In the genomic region with DNA sequence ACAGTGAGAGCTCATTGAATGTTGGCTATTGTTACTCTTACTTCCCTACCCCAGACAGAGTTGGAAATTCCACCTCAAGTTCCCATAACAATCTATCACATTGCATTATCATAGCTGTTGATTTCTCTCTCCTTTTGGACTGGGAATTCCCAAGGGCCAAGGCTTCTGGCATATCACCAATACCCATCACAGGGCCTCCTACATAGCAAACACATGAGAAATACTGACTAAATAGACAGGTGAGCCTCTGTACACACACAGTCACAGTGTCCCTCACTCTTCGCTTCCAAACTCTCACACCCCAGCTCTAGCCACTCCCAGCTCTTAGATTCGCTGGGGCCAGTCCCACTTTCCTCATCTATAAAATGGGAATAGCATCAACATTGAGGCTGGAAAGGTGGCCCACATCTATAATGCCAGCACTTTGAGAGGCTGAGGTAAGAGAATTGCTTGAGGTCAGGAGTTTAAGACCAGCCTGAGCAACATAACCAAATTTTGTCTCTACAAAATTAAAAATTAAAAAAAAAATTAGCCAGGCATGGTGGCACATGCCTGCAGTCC, we compare ENCODE assay signal across 1 cellular context.
A peak's percentile ranks its signal among the peaks of the same experiment; 100 is the strongest.
TF ChIP-seq lines count a peak whose summit lies in the region.

No MANE protein-coding gene starts in this region.

TF ChIP-seq in HepG2, 621 proteins besides CTCF, POLR2A, EP300 and RAD21 (continued from another document and continues in another):
- TF ChIP-seq, protein P1, sequence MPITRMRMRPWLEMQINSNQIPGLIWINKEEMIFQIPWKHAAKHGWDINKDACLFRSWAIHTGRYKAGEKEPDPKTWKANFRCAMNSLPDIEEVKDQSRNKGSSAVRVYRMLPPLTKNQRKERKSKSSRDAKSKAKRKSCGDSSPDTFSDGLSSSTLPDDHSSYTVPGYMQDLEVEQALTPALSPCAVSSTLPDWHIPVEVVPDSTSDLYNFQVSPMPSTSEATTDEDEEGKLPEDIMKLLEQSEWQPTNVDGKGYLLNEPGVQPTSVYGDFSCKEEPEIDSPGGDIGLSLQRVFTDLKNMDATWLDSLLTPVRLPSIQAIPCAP (CRISPR knock-in tag; IDR thresholded peaks at IDR 0.05; ENCODE audit: low read depth): no peak
- TF ChIP-seq MATR3 (CRISPR knock-in tag; IDR thresholded peaks at IDR 0.05) (no peak), ZFX (CRISPR knock-in tag; IDR thresholded peaks at IDR 0.05; ENCODE audit: low read depth) (0 out of 2 replicates have a peak, but pooled peaks have one; percentile 16), ZNF772 (CRISPR knock-in tag; IDR thresholded peaks at IDR 0.05) (no peak), ZNF260 (CRISPR knock-in tag; IDR thresholded peaks at IDR 0.05; ENCODE audit: borderline replicate concordance, low read depth) (no peak), AGO2 (optimal IDR thresholded peaks at IDR 0.05; ENCODE audit: low read depth, low read length) (no peak), FOXP1 (IDR thresholded peaks at IDR 0.05) (no peak), FOXP1 (CRISPR knock-in tag; IDR thresholded peaks at IDR 0.05) (peak; percentile 51; the same call in 1 of the 2 replicates), NFKB2 (CRISPR knock-in tag; IDR thresholded peaks at IDR 0.05; ENCODE audit: borderline replicate concordance) (no peak), FOXJ3 (CRISPR knock-in tag; IDR thresholded peaks at IDR 0.05; ENCODE audit: borderline replicate concordance) (no peak), HDAC2 (CRISPR knock-in tag; IDR thresholded peaks at IDR 0.05) (peak; percentile 26; the same call in 1 of the 2 replicates), FOSL2 (CRISPR knock-in tag; IDR thresholded peaks at IDR 0.05) (peak; percentile 80), RARA (CRISPR knock-in tag; IDR thresholded peaks at IDR 0.05) (peak; percentile 69), RXRB (CRISPR knock-in tag; IDR thresholded peaks at IDR 0.05; ENCODE audit: borderline replicate concordance) (0 out of 2 replicates have a peak, but pooled peaks have one; percentile 33), ARNTL (CRISPR knock-in tag; IDR thresholded peaks at IDR 0.05) (no peak), NKX3-1 (CRISPR knock-in tag; IDR thresholded peaks at IDR 0.05) (no peak), GATAD2A (CRISPR knock-in tag; IDR thresholded peaks at IDR 0.05) (0 out of 2 replicates have a peak, but pooled peaks have one; percentile 32), YEATS4 (CRISPR knock-in tag; IDR thresholded peaks at IDR 0.05; ENCODE audit: borderline replicate concordance) (no peak), RELA (CRISPR knock-in tag; IDR thresholded peaks at IDR 0.05) (0 out of 2 replicates have a peak, but pooled peaks have one; percentile 41), KDM4B (CRISPR knock-in tag; IDR thresholded peaks at IDR 0.05) (no peak), ZNF558 (CRISPR knock-in tag; IDR thresholded peaks at IDR 0.05; ENCODE audit: borderline replicate concordance) (no peak), NFIB (CRISPR knock-in tag; IDR thresholded peaks at IDR 0.05; ENCODE audit: borderline replicate concordance) (no peak), BCL6 (CRISPR knock-in tag; IDR thresholded peaks at IDR 0.05) (peak; percentile 68)
- TF ChIP-seq, protein P2, sequence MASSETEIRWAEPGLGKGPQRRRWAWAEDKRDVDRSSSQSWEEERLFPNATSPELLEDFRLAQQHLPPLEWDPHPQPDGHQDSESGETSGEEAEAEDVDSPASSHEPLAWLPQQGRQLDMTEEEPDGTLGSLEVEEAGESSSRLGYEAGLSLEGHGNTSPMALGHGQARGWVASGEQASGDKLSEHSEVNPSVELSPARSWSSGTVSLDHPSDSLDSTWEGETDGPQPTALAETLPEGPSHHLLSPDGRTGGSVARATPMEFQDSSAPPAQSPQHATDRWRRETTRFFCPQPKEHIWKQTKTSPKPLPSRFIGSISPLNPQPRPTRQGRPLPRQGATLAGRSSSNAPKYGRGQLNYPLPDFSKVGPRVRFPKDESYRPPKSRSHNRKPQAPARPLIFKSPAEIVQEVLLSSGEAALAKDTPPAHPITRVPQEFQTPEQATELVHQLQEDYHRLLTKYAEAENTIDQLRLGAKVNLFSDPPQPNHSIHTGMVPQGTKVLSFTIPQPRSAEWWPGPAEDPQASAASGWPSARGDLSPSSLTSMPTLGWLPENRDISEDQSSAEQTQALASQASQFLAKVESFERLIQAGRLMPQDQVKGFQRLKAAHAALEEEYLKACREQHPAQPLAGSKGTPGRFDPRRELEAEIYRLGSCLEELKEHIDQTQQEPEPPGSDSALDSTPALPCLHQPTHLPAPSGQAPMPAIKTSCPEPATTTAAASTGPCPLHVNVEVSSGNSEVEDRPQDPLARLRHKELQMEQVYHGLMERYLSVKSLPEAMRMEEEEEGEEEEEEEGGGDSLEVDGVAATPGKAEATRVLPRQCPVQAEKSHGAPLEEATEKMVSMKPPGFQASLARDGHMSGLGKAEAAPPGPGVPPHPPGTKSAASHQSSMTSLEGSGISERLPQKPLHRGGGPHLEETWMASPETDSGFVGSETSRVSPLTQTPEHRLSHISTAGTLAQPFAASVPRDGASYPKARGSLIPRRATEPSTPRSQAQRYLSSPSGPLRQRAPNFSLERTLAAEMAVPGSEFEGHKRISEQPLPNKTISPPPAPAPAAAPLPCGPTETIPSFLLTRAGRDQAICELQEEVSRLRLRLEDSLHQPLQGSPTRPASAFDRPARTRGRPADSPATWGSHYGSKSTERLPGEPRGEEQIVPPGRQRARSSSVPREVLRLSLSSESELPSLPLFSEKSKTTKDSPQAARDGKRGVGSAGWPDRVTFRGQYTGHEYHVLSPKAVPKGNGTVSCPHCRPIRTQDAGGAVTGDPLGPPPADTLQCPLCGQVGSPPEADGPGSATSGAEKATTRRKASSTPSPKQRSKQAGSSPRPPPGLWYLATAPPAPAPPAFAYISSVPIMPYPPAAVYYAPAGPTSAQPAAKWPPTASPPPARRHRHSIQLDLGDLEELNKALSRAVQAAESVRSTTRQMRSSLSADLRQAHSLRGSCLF (CRISPR knock-in tag; IDR thresholded peaks at IDR 0.05; ENCODE audit: borderline replicate concordance): no peak
- TF ChIP-seq, protein P3, sequence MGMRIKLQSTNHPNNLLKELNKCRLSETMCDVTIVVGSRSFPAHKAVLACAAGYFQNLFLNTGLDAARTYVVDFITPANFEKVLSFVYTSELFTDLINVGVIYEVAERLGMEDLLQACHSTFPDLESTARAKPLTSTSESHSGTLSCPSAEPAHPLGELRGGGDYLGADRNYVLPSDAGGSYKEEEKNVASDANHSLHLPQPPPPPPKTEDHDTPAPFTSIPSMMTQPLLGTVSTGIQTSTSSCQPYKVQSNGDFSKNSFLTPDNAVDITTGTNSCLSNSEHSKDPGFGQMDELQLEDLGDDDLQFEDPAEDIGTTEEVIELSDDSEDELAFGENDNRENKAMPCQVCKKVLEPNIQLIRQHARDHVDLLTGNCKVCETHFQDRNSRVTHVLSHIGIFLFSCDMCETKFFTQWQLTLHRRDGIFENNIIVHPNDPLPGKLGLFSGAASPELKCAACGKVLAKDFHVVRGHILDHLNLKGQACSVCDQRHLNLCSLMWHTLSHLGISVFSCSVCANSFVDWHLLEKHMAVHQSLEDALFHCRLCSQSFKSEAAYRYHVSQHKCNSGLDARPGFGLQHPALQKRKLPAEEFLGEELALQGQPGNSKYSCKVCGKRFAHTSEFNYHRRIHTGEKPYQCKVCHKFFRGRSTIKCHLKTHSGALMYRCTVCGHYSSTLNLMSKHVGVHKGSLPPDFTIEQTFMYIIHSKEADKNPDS (CRISPR knock-in tag; IDR thresholded peaks at IDR 0.05): no peak
- TF ChIP-seq, protein P4, sequence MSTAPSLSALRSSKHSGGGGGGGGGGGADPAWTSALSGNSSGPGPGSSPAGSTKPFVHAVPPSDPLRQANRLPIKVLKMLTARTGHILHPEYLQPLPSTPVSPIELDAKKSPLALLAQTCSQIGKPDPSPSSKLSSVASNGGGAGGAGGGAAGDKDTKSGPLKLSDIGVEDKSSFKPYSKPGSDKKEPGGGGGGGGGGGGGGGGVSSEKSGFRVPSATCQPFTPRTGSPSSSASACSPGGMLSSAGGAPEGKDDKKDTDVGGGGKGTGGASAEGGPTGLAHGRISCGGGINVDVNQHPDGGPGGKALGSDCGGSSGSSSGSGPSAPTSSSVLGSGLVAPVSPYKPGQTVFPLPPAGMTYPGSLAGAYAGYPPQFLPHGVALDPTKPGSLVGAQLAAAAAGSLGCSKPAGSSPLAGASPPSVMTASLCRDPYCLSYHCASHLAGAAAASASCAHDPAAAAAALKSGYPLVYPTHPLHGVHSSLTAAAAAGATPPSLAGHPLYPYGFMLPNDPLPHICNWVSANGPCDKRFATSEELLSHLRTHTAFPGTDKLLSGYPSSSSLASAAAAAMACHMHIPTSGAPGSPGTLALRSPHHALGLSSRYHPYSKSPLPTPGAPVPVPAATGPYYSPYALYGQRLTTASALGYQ (CRISPR knock-in tag; IDR thresholded peaks at IDR 0.05): peak; percentile 41; the same call in 1 of the 2 replicates
- TF ChIP-seq, protein P5, sequence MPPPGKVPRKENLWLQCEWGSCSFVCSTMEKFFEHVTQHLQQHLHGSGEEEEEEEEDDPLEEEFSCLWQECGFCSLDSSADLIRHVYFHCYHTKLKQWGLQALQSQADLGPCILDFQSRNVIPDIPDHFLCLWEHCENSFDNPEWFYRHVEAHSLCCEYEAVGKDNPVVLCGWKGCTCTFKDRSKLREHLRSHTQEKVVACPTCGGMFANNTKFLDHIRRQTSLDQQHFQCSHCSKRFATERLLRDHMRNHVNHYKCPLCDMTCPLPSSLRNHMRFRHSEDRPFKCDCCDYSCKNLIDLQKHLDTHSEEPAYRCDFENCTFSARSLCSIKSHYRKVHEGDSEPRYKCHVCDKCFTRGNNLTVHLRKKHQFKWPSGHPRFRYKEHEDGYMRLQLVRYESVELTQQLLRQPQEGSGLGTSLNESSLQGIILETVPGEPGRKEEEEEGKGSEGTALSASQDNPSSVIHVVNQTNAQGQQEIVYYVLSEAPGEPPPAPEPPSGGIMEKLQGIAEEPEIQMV (CRISPR knock-in tag; IDR thresholded peaks at IDR 0.05; ENCODE audit: low read depth): no peak
- TF ChIP-seq, protein P6, sequence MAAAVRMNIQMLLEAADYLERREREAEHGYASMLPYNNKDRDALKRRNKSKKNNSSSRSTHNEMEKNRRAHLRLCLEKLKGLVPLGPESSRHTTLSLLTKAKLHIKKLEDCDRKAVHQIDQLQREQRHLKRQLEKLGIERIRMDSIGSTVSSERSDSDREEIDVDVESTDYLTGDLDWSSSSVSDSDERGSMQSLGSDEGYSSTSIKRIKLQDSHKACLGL (CRISPR knock-in tag; IDR thresholded peaks at IDR 0.05): no peak
- TF ChIP-seq, protein P7, sequence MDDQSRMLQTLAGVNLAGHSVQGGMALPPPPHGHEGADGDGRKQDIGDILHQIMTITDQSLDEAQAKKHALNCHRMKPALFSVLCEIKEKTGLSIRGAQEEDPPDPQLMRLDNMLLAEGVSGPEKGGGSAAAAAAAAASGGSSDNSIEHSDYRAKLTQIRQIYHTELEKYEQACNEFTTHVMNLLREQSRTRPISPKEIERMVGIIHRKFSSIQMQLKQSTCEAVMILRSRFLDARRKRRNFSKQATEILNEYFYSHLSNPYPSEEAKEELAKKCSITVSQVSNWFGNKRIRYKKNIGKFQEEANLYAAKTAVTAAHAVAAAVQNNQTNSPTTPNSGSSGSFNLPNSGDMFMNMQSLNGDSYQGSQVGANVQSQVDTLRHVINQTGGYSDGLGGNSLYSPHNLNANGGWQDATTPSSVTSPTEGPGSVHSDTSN (CRISPR knock-in tag; IDR thresholded peaks at IDR 0.05; ENCODE audit: borderline replicate concordance): no peak
- TF ChIP-seq, protein P8, sequence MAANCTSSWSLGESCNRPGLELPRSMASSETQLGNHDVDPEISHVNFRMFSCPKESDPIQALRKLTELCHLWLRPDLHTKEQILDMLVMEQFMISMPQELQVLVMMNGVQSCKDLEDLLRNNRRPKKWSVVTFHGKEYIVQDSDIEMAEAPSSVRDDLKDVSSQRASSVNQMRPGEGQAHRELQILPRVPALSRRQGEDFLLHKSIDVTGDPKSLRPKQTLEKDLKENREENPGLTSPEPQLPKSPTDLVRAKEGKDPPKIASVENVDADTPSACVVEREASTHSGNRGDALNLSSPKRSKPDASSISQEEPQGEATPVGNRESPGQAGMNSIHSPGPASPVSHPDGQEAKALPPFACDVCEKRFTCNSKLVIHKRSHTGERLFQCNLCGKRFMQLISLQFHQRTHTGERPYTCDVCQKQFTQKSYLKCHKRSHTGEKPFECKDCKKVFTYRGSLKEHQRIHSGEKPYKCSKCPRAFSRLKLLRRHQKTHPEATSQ (CRISPR knock-in tag; IDR thresholded peaks at IDR 0.05; ENCODE audit: borderline replicate concordance): no peak
- TF ChIP-seq, protein P9, sequence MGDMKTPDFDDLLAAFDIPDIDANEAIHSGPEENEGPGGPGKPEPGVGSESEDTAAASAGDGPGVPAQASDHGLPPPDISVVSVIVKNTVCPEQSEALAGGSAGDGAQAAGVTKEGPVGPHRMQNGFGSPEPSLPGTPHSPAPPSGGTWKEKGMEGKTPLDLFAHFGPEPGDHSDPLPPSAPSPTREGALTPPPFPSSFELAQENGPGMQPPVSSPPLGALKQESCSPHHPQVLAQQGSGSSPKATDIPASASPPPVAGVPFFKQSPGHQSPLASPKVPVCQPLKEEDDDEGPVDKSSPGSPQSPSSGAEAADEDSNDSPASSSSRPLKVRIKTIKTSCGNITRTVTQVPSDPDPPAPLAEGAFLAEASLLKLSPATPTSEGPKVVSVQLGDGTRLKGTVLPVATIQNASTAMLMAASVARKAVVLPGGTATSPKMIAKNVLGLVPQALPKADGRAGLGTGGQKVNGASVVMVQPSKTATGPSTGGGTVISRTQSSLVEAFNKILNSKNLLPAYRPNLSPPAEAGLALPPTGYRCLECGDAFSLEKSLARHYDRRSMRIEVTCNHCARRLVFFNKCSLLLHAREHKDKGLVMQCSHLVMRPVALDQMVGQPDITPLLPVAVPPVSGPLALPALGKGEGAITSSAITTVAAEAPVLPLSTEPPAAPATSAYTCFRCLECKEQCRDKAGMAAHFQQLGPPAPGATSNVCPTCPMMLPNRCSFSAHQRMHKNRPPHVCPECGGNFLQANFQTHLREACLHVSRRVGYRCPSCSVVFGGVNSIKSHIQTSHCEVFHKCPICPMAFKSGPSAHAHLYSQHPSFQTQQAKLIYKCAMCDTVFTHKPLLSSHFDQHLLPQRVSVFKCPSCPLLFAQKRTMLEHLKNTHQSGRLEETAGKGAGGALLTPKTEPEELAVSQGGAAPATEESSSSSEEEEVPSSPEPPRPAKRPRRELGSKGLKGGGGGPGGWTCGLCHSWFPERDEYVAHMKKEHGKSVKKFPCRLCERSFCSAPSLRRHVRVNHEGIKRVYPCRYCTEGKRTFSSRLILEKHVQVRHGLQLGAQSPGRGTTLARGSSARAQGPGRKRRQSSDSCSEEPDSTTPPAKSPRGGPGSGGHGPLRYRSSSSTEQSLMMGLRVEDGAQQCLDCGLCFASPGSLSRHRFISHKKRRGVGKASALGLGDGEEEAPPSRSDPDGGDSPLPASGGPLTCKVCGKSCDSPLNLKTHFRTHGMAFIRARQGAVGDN (CRISPR knock-in tag; IDR thresholded peaks at IDR 0.05): no peak
- TF ChIP-seq, protein P10, sequence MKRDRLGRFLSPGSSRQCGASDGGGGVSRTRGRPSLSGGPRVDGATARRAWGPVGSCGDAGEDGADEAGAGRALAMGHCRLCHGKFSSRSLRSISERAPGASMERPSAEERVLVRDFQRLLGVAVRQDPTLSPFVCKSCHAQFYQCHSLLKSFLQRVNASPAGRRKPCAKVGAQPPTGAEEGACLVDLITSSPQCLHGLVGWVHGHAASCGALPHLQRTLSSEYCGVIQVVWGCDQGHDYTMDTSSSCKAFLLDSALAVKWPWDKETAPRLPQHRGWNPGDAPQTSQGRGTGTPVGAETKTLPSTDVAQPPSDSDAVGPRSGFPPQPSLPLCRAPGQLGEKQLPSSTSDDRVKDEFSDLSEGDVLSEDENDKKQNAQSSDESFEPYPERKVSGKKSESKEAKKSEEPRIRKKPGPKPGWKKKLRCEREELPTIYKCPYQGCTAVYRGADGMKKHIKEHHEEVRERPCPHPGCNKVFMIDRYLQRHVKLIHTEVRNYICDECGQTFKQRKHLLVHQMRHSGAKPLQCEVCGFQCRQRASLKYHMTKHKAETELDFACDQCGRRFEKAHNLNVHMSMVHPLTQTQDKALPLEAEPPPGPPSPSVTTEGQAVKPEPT (CRISPR knock-in tag; IDR thresholded peaks at IDR 0.05; ENCODE audit: low read depth): no peak
